Comparison of ENCODE assay signal across 8 cellular contexts in the genomic region with DNA sequence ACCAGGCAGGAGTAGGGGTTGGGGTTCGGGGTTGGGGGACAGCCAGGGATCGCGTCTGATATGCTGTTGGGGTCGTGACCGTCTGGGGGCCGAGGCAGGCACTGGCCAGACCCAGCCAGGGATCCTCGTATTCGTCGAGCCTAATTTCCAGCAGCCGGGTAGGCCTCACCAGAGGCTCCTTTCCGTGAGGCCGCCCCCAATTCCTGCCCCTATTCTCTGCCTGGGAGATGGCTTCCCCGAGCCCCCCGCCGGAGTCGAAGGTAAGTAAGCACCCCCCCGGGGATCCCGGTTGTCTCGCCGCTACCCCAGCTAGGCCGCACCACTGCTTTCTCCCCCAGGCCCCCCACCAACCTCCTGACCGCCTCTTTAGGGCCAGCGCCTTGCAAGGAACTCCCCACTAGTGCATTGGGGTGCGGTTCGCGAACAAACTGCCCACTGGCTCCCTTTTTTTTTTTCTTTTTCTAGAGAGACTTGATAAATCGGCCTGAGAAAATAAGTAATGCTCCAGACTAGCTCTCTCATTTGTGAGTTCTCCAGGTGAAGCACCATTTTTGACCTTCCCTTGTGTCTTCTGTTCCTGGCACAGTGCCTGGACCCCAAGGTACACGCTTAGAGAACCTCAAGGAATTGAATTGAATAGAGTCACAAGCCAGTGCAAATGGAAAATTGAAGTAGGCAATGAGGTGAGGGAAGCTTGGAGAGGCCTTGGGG. TPM values are rescaled to one million over a fixed set of nuclear protein-coding genes. Genes with fewer than 3 reads are reported as not detected.
DNase-seq lines count a peak whose midpoint lies in the region; ATAC-seq and TF ChIP-seq lines count a peak whose summit lies in the region.

No MANE protein-coding gene starts in this region.

- H3K9me3 ChIP-seq in AG04450 (ENCODE audit: control insufficient read depth, insufficient read depth, low read length) (peaks cover 4% of the 10 kb centered on the region; the same call in 1 of the 2 replicates), OCI-LY3 (ENCODE audit: insufficient read depth, low read length) (peaks cover 3% of the 10 kb centered on the region; the same call in 1 of the 2 replicates), ectodermal cell (ENCODE audit: control insufficient read depth, low read length) (no peaks in the 10 kb centered on the region), mucosa of descending colon (no peaks in the 10 kb centered on the region), upper lobe of left lung (peaks cover 3 to 12% (median 9%) of the 10 kb centered on the region in 4 donors)

- H3K36me3 ChIP-seq in OCI-LY3 (replicated peaks; ENCODE audit: low read depth, low read length) (peaks cover 70% of the 10 kb centered on the region), ectodermal cell (ENCODE audit: control insufficient read depth, insufficient read depth, low read length) (peaks cover 44% of the 10 kb centered on the region), mucosa of descending colon (ENCODE audit: low read depth) (no peaks in the 10 kb centered on the region), upper lobe of left lung (peaks cover 18 to 40% (median 36%) of the 10 kb centered on the region in 4 donors)

- WGBS in ectodermal cell, 2 experiments, result 2 to 5% methylated on average over 27 to 28 of the region's 28 CpGs
- WGBS in upper lobe of left lung, 2 donors, result 1 to 6% methylated on average over 6 to 22 of the region's 28 CpGs

- no peak for TF ChIP-seq EP300 in upper lobe of left lung (IDR thresholded peaks at IDR 0.05)

- intact Hi-C loops in mucosa of descending colon (cut with DNase I, micrococcal nuclease), result no loop called here

- ATAC-seq in GM21528 (IDR thresholded peaks at IDR 0.05; ENCODE audit: low FRiP score, unreplicated experiment) (peak; percentile 18), mucosa of descending colon (peak; percentile 15), upper lobe of left lung (ENCODE audit: low FRiP score in 2 of 2) (peak; percentile 41 to 54)

- no peaks in the 10 kb centered on the region; the same call in 1 of the 2 replicates for H4K20me1 ChIP-seq in OCI-LY3 (ENCODE audit: insufficient read depth, low read length)

- H3K4me1 ChIP-seq in OCI-LY3 (ENCODE audit: low read length), result peaks cover 17% of the 10 kb centered on the region
- peaks cover 10% of the 10 kb centered on the region for H3K4me1 ChIP-seq in ectodermal cell (ENCODE audit: control insufficient read depth, insufficient read depth, low read length)
- H3K4me1 ChIP-seq in mucosa of descending colon (ENCODE audit: low read depth), result peaks cover 18% of the 10 kb centered on the region
- peaks cover 24 to 37% (median 35%) of the 10 kb centered on the region in 4 donors for H3K4me1 ChIP-seq in upper lobe of left lung

- POLR2A ChIA-PET in AG04450 (lab: Yijun Ruan, JAX), result interaction anchor here (0.6 to 1.1 kb wide), 7 partner anchors 10 to 1533 kb away, joined by 3 to 5 read pairs (median 4); a partner anchor contains a TSS

- H3K4me3 ChIP-seq in AG04450 (ENCODE audit: low read depth, low read length) (peak overlapping the region; percentile 73), OCI-LY3 (ENCODE audit: low read length) (peak overlapping the region; percentile 90), ectodermal cell (ENCODE audit: insufficient read depth, low read depth, low read length) (peak overlapping the region; percentile 63), mucosa of descending colon (peak overlapping the region; percentile 47), upper lobe of left lung (peak overlapping the region; percentile 54 to 86 (median 66))

- no peak overlapping the region for H2AFZ ChIP-seq in OCI-LY3 (ENCODE audit: low read depth, low read length)

- no peak for TF ChIP-seq POLR2A in upper lobe of left lung (IDR thresholded peaks at IDR 0.05)

- TF ChIP-seq CTCF in AG04450 (IDR thresholded peaks at IDR 0.05; ENCODE audit: low read depth, low read length), result no peak
- no peak for TF ChIP-seq CTCF in OCI-LY3 (IDR thresholded peaks at IDR 0.05; ENCODE audit: low read depth, low read length)
- no peak for TF ChIP-seq CTCF in mucosa of descending colon (IDR thresholded peaks at IDR 0.05)
- no peak for TF ChIP-seq CTCF in upper lobe of left lung (IDR thresholded peaks at IDR 0.05)

- H3K4me2 ChIP-seq in OCI-LY3 (ENCODE audit: low read length), result peak overlapping the region; percentile 96

- H3K27ac ChIP-seq in AG04450 (ENCODE audit: low read depth, low read length), result peak overlapping the region; percentile 35
- peak overlapping the region; percentile 34 for H3K27ac ChIP-seq in OCI-LY3 (ENCODE audit: low read length)
- no peak overlapping the region for H3K27ac ChIP-seq in ectodermal cell (ENCODE audit: insufficient read depth, low read depth, low read length, poor library complexity, severe bottlenecking)
- peak overlapping the region; percentile 88 to 95 (median 92) for H3K27ac ChIP-seq in upper lobe of left lung

- CTCF ChIA-PET in AG04450 (lab: Charles Lee), result interaction anchor here (1.0 to 3.3 kb wide), 5 partner anchors 11 to 87 kb away, joined by 3 to 31 read pairs (median 3); no protein-coding TSS in a partner anchor

- H3K27me3 ChIP-seq in AG04450 (ENCODE audit: control insufficient read depth, insufficient read depth, low read length) (no peaks in the 10 kb centered on the region), OCI-LY3 (ENCODE audit: low read depth, low read length) (no peaks in the 10 kb centered on the region), ectodermal cell (ENCODE audit: control insufficient read depth, insufficient read depth, low read length, poor library complexity, severe bottlenecking) (no peaks in the 10 kb centered on the region), upper lobe of left lung (no peaks in the 10 kb centered on the region)

- H3K9ac ChIP-seq in OCI-LY3 (ENCODE audit: low read length), result peak overlapping the region; percentile 83

- H3K79me2 ChIP-seq in OCI-LY3 (ENCODE audit: low read length), result peaks cover 64% of the 10 kb centered on the region

- no peak for DNase-seq in AG04450 (ENCODE audit: low read depth, low spot score)
- DNase-seq in mucosa of descending colon, result no peak
- DNase-seq in upper lobe of left lung, result no peak
- no peak for DNase-seq in globus pallidus (ENCODE audit: low spot score)
- DNase-seq in NOMO-1 (lab: John Stamatoyannopoulos, UW; ENCODE audit: unreplicated experiment in 2 of 2), result no peak

RNA-seq across cellular contexts. Expression of a gene that starts 0.4 kb away (rescaled TPM):
- 10.0 and 13.2 TPM in 2 replicates for polyA plus RNA-seq in AG04450 (2011; rRNA removed)
- polyA minus RNA-seq in AG04450 (2011; rRNA and poly(A)+ RNA removed), result 7.7 and 12.2 TPM in 2 replicates
- polyA plus RNA-seq in ectodermal cell (2013, experiment 1 of 4), result 19.7 TPM
- polyA plus RNA-seq in ectodermal cell (2013, experiment 2 of 4), result 23.5 TPM
- 17.0 TPM for polyA plus RNA-seq in ectodermal cell (2013, experiment 3 of 4)
- polyA plus RNA-seq in ectodermal cell (2013, experiment 4 of 4), result 20.3 TPM
- total RNA-seq in mucosa of descending colon, result 10 to 100 TPM; 13.1 to 27.9 (median 17.7) TPM
- 10 to 100 TPM; 10.4 to 25.1 (median 13.4) TPM for total RNA-seq in upper lobe of left lung

RNA-seq across cellular contexts. Expression of a gene that starts 0.7 kb away (rescaled TPM):
- 12.0 and 15.0 TPM in 2 replicates for polyA plus RNA-seq in AG04450 (2011; rRNA removed)
- 0.87 and 2.2 TPM in 2 replicates for polyA minus RNA-seq in AG04450 (2011; rRNA and poly(A)+ RNA removed)
- polyA plus RNA-seq in ectodermal cell (2013, experiment 1 of 4), result 24.0 TPM
- 23.2 TPM for polyA plus RNA-seq in ectodermal cell (2013, experiment 2 of 4)
- polyA plus RNA-seq in ectodermal cell (2013, experiment 3 of 4), result 22.7 TPM
- 24.1 TPM for polyA plus RNA-seq in ectodermal cell (2013, experiment 4 of 4)
- total RNA-seq in mucosa of descending colon (10 to 100 TPM in 1 of 3 donors, 1 to 10 TPM in 2; 8.2 to 11.0 (median 8.4) TPM), upper lobe of left lung (10 to 100 TPM in 2 of 6 donors, 1 to 10 TPM in 4; 3.9 to 13.4 (median 9.2) TPM)

RNA-seq across cellular contexts. Expression of a gene that starts 14.3 kb away (rescaled TPM):
- polyA plus RNA-seq in AG04450 (2011; rRNA removed), result not detected in 2 replicates
- not detected in 2 replicates for polyA minus RNA-seq in AG04450 (2011; rRNA and poly(A)+ RNA removed)
- polyA plus RNA-seq in ectodermal cell (2013, experiment 1 of 4), result 0.39 TPM
- polyA plus RNA-seq in ectodermal cell (2013, experiment 2 of 4), result 0.28 TPM
- 0.32 TPM for polyA plus RNA-seq in ectodermal cell (2013, experiment 3 of 4)
- polyA plus RNA-seq in ectodermal cell (2013, experiment 4 of 4), result 0.20 TPM
- under 1 TPM in 1 of 3 donors, not detected in 2; 0.14 TPM for total RNA-seq in mucosa of descending colon
- 1 to 10 TPM in 2 of 6 donors, not detected in 4; 1.7 to 3.3 TPM for total RNA-seq in upper lobe of left lung

RNA-seq across cellular contexts. Expression of a gene that starts 36.5 kb away (rescaled TPM):
- not detected in 2 replicates for polyA plus RNA-seq in AG04450 (2011; rRNA removed)
- not detected in 2 replicates for polyA minus RNA-seq in AG04450 (2011; rRNA and poly(A)+ RNA removed)
- not detected for polyA plus RNA-seq in ectodermal cell (2013, experiment 1 of 4)
- polyA plus RNA-seq in ectodermal cell (2013, experiment 2 of 4), result not detected
- polyA plus RNA-seq in ectodermal cell (2013, experiment 3 of 4), result not detected
- polyA plus RNA-seq in ectodermal cell (2013, experiment 4 of 4), result not detected
- 10 to 100 TPM in 1 of 3 donors, 1 to 10 TPM in 2; 1.6 to 13.8 (median 3.0) TPM for total RNA-seq in mucosa of descending colon
- 1 to 10 TPM in 2 of 6 donors, not detected in 4; 1.3 to 1.8 TPM for total RNA-seq in upper lobe of left lung
